ENCODE assay signal across 1 cellular context in genomic region chr6:28673800-28674671, GRCh38.
TF ChIP-seq lines count a peak whose summit lies in the region.

No MANE protein-coding gene starts in this region.

TF ChIP-seq in HepG2, 621 proteins besides CTCF, POLR2A, EP300 and RAD21 (continued from another document and continues in another):
- 0 out of 2 replicates have a peak, but pooled peaks have one; percentile 12 for TF ChIP-seq ZBED4 (CRISPR knock-in tag; IDR thresholded peaks at IDR 0.05; ENCODE audit: borderline replicate concordance)
- no peak for TF ChIP-seq TEAD2 (CRISPR knock-in tag; IDR thresholded peaks at IDR 0.05)
- no peak for TF ChIP-seq MIER3 (CRISPR knock-in tag; IDR thresholded peaks at IDR 0.05; ENCODE audit: borderline replicate concordance)
- no peak for TF ChIP-seq RARG (CRISPR knock-in tag; IDR thresholded peaks at IDR 0.05; ENCODE audit: low read depth)
- TF ChIP-seq ZNF7 (CRISPR knock-in tag; IDR thresholded peaks at IDR 0.05): no peak
- TF ChIP-seq ZNF607 (CRISPR knock-in tag; IDR thresholded peaks at IDR 0.05; ENCODE audit: borderline replicate concordance): peak; percentile 69; the same call in 1 of the 2 replicates
- TF ChIP-seq SNAPC2 (CRISPR knock-in tag; IDR thresholded peaks at IDR 0.05): peak; percentile 66; the same call in 1 of the 2 replicates
- 0 out of 2 replicates have a peak, but pooled peaks have one; percentile 4 for TF ChIP-seq KDM3A (CRISPR knock-in tag; IDR thresholded peaks at IDR 0.05; ENCODE audit: low read depth)
- TF ChIP-seq TMF1 (CRISPR knock-in tag; IDR thresholded peaks at IDR 0.05; ENCODE audit: low read depth): no peak
- TF ChIP-seq ZNF143 (CRISPR knock-in tag; IDR thresholded peaks at IDR 0.05): no peak
- no peak for TF ChIP-seq ZNF235 (CRISPR knock-in tag; IDR thresholded peaks at IDR 0.05; ENCODE audit: borderline replicate concordance)
- peak; percentile 46 for TF ChIP-seq RXRB (CRISPR knock-in tag; IDR thresholded peaks at IDR 0.05; ENCODE audit: borderline replicate concordance)
- TF ChIP-seq, protein P1, sequence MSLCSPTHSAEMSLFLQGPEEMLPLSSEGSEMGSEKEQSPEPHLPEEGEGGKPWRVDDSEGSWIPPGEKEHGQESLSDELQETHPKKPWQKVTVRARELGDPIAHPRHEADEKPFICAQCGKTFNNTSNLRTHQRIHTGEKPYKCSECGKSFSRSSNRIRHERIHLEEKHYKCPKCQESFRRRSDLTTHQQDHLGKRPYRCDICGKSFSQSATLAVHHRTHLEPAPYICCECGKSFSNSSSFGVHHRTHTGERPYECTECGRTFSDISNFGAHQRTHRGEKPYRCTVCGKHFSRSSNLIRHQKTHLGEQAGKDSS (CRISPR knock-in tag; IDR thresholded peaks at IDR 0.05; ENCODE audit: borderline replicate concordance, low read depth): no peak
- no peak for TF ChIP-seq KLF9 (CRISPR knock-in tag; IDR thresholded peaks at IDR 0.05; ENCODE audit: low read depth)
- TF ChIP-seq SYNCRIP (IDR thresholded peaks at IDR 0.05; ENCODE audit: insufficient read depth, low read depth, low read length): no peak
- TF ChIP-seq, protein P2, sequence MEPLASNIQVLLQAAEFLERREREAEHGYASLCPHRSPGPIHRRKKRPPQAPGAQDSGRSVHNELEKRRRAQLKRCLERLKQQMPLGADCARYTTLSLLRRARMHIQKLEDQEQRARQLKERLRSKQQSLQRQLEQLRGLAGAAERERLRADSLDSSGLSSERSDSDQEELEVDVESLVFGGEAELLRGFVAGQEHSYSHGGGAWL (CRISPR knock-in tag; IDR thresholded peaks at IDR 0.05): no peak
- no peak for TF ChIP-seq ZNF850 (CRISPR knock-in tag; conservative IDR thresholded peaks at IDR 0.05)
- TF ChIP-seq, protein P3, sequence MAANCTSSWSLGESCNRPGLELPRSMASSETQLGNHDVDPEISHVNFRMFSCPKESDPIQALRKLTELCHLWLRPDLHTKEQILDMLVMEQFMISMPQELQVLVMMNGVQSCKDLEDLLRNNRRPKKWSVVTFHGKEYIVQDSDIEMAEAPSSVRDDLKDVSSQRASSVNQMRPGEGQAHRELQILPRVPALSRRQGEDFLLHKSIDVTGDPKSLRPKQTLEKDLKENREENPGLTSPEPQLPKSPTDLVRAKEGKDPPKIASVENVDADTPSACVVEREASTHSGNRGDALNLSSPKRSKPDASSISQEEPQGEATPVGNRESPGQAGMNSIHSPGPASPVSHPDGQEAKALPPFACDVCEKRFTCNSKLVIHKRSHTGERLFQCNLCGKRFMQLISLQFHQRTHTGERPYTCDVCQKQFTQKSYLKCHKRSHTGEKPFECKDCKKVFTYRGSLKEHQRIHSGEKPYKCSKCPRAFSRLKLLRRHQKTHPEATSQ (CRISPR knock-in tag; IDR thresholded peaks at IDR 0.05; ENCODE audit: borderline replicate concordance): no peak; the same call in 1 of the 2 replicates
- TF ChIP-seq ZNF597 (CRISPR knock-in tag; IDR thresholded peaks at IDR 0.05): no peak
- no peak for TF ChIP-seq CEBPB (IDR thresholded peaks at IDR 0.05; ENCODE audit: borderline replicate concordance, low read depth, low read length)
- TF ChIP-seq ZNF432 (CRISPR knock-in tag; IDR thresholded peaks at IDR 0.05; ENCODE audit: borderline replicate concordance): no peak
- TF ChIP-seq, protein P4, sequence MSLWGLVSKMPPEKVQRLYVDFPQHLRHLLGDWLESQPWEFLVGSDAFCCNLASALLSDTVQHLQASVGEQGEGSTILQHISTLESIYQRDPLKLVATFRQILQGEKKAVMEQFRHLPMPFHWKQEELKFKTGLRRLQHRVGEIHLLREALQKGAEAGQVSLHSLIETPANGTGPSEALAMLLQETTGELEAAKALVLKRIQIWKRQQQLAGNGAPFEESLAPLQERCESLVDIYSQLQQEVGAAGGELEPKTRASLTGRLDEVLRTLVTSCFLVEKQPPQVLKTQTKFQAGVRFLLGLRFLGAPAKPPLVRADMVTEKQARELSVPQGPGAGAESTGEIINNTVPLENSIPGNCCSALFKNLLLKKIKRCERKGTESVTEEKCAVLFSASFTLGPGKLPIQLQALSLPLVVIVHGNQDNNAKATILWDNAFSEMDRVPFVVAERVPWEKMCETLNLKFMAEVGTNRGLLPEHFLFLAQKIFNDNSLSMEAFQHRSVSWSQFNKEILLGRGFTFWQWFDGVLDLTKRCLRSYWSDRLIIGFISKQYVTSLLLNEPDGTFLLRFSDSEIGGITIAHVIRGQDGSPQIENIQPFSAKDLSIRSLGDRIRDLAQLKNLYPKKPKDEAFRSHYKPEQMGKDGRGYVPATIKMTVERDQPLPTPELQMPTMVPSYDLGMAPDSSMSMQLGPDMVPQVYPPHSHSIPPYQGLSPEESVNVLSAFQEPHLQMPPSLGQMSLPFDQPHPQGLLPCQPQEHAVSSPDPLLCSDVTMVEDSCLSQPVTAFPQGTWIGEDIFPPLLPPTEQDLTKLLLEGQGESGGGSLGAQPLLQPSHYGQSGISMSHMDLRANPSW (CRISPR knock-in tag; IDR thresholded peaks at IDR 0.05; ENCODE audit: borderline replicate concordance): no peak
- TF ChIP-seq PPARG (CRISPR knock-in tag; conservative IDR thresholded peaks at IDR 0.05): no peak
- TF ChIP-seq ZFP37 (CRISPR knock-in tag; IDR thresholded peaks at IDR 0.05; ENCODE audit: borderline replicate concordance): no peak
- no peak for TF ChIP-seq HHEX (CRISPR knock-in tag; IDR thresholded peaks at IDR 0.05)
- no peak for TF ChIP-seq ZBTB38 (CRISPR knock-in tag; IDR thresholded peaks at IDR 0.05)
- TF ChIP-seq, protein P5, sequence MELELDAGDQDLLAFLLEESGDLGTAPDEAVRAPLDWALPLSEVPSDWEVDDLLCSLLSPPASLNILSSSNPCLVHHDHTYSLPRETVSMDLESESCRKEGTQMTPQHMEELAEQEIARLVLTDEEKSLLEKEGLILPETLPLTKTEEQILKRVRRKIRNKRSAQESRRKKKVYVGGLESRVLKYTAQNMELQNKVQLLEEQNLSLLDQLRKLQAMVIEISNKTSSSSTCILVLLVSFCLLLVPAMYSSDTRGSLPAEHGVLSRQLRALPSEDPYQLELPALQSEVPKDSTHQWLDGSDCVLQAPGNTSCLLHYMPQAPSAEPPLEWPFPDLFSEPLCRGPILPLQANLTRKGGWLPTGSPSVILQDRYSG (CRISPR knock-in tag; IDR thresholded peaks at IDR 0.05): no peak
- TF ChIP-seq REPIN1 (CRISPR knock-in tag; IDR thresholded peaks at IDR 0.05; ENCODE audit: borderline replicate concordance, low read depth): peak; percentile 84; the same call in 1 of the 2 replicates
- TF ChIP-seq ZNF660 (CRISPR knock-in tag; IDR thresholded peaks at IDR 0.05; ENCODE audit: borderline replicate concordance, low read depth): no peak
- TF ChIP-seq, protein P6, sequence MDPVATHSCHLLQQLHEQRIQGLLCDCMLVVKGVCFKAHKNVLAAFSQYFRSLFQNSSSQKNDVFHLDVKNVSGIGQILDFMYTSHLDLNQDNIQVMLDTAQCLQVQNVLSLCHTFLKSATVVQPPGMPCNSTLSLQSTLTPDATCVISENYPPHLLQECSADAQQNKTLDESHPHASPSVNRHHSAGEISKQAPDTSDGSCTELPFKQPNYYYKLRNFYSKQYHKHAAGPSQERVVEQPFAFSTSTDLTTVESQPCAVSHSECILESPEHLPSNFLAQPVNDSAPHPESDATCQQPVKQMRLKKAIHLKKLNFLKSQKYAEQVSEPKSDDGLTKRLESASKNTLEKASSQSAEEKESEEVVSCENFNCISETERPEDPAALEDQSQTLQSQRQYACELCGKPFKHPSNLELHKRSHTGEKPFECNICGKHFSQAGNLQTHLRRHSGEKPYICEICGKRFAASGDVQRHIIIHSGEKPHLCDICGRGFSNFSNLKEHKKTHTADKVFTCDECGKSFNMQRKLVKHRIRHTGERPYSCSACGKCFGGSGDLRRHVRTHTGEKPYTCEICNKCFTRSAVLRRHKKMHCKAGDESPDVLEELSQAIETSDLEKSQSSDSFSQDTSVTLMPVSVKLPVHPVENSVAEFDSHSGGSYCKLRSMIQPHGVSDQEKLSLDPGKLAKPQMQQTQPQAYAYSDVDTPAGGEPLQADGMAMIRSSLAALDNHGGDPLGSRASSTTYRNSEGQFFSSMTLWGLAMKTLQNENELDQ (CRISPR knock-in tag; IDR thresholded peaks at IDR 0.05; ENCODE audit: borderline replicate concordance): no peak
- TF ChIP-seq, protein P7, sequence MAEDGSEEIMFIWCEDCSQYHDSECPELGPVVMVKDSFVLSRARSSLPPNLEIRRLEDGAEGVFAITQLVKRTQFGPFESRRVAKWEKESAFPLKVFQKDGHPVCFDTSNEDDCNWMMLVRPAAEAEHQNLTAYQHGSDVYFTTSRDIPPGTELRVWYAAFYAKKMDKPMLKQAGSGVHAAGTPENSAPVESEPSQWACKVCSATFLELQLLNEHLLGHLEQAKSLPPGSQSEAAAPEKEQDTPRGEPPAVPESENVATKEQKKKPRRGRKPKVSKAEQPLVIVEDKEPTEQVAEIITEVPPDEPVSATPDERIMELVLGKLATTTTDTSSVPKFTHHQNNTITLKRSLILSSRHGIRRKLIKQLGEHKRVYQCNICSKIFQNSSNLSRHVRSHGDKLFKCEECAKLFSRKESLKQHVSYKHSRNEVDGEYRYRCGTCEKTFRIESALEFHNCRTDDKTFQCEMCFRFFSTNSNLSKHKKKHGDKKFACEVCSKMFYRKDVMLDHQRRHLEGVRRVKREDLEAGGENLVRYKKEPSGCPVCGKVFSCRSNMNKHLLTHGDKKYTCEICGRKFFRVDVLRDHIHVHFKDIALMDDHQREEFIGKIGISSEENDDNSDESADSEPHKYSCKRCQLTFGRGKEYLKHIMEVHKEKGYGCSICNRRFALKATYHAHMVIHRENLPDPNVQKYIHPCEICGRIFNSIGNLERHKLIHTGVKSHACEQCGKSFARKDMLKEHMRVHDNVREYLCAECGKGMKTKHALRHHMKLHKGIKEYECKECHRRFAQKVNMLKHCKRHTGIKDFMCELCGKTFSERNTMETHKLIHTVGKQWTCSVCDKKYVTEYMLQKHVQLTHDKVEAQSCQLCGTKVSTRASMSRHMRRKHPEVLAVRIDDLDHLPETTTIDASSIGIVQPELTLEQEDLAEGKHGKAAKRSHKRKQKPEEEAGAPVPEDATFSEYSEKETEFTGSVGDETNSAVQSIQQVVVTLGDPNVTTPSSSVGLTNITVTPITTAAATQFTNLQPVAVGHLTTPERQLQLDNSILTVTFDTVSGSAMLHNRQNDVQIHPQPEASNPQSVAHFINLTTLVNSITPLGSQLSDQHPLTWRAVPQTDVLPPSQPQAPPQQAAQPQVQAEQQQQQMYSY (CRISPR knock-in tag; IDR thresholded peaks at IDR 0.05): 0 out of 2 replicates have a peak, but pooled peaks have one; percentile 8
- no peak for TF ChIP-seq CHD4 (IDR thresholded peaks at IDR 0.05; ENCODE audit: borderline replicate concordance, low read length)
- TF ChIP-seq MTERF4 (CRISPR knock-in tag; IDR thresholded peaks at IDR 0.05): 0 out of 2 replicates have a peak, but pooled peaks have one; percentile 54
- TF ChIP-seq GLI4 (CRISPR knock-in tag; IDR thresholded peaks at IDR 0.05; ENCODE audit: borderline replicate concordance): no peak
- no peak for TF ChIP-seq ZNF839 (CRISPR knock-in tag; IDR thresholded peaks at IDR 0.05; ENCODE audit: borderline replicate concordance)
- TF ChIP-seq ZNF777 (CRISPR knock-in tag; IDR thresholded peaks at IDR 0.05): peak; percentile 44; the same call in 1 of the 2 replicates
- TF ChIP-seq, protein P8, sequence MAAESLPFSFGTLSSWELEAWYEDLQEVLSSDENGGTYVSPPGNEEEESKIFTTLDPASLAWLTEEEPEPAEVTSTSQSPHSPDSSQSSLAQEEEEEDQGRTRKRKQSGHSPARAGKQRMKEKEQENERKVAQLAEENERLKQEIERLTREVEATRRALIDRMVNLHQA (CRISPR knock-in tag; IDR thresholded peaks at IDR 0.05): no peak
- no peak for TF ChIP-seq ZNF382 (CRISPR knock-in tag; IDR thresholded peaks at IDR 0.05; ENCODE audit: borderline replicate concordance)
- TF ChIP-seq ERF (CRISPR knock-in tag; IDR thresholded peaks at IDR 0.05): 0 out of 2 replicates have a peak, but pooled peaks have one; percentile 43
